In the genomic region with DNA sequence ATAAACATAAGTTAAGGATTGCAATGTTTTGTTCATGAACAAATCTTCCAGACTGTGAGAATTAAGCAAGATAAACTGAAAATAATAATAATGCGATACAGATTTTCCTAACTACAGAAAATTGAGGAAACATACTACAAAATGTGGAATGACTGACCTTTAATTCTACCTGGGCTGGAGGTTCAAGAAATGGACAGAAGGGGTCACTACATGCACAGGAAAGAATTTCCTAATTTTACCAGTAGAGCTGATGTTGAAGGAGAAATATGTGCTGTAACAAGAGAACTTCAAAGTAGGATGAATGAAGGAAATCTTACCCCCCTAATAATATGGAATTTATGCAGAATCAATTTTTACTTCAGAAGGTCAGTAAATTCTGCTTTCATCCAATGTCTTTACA, we compare ENCODE assay signal across 8 cellular contexts.
DNase-seq lines count a peak whose midpoint lies in the region; ATAC-seq and TF ChIP-seq lines count a peak whose summit lies in the region.
"Had no signal": no experiment of that assay in that cellular context is flagged by ENCODE, and none has a peak within 500 bp of the region (broad histone marks: within the 10 kb centered on the region; RNA-seq: fewer than 3 reads in every experiment).

No MANE protein-coding gene starts in this region.

- DNase-seq in GM04504 (ENCODE audit: low read depth) (peak; percentile 2), Kasumi-1 (lab: John Stamatoyannopoulos, UW) (peak; percentile 19 to 39), ascending aorta (ENCODE audit: low spot score in 2 of 2) (no peak), myocyte (ENCODE audit: low read depth) (peak; percentile 12), T-helper 1 cell (no peak)
- DNase-seq: small intestine had no signal

- no peak overlapping the region for H3K4me3 ChIP-seq in ascending aorta

- peak in 2 of 3 experiments; percentile 10 to 30 for TF ChIP-seq CTCF in ascending aorta (IDR thresholded peaks at IDR 0.05)

- H3K4me1 ChIP-seq in ascending aorta = no peaks in the 10 kb centered on the region

- H3K9me3 ChIP-seq in ascending aorta = no peaks in the 10 kb centered on the region

- H3K27ac ChIP-seq in ascending aorta = no peak overlapping the region

- H3K27me3 ChIP-seq in ascending aorta = no peaks in the 10 kb centered on the region

- no peak for ATAC-seq in GM21825 (IDR thresholded peaks at IDR 0.05; ENCODE audit: unreplicated experiment)
- ATAC-seq in esophagus mucosa = no peak

- H3K36me3 ChIP-seq in ascending aorta = no peaks in the 10 kb centered on the region

- intact Hi-C loops in ascending aorta (cut with DNase I) = no loop called here

Comparison
In these comparisons a context has a peak if more than half of its experiments do, and no peak if none do; other contexts are left out.
1. DNase-seq: peak in GM04504 (single experiment), Kasumi-1 (2 of 2) and myocyte (single experiment); none in ascending aorta (0 of 2) and T-helper 1 cell (0 of 5).